9 cellular contexts compared by ENCODE assay signal in the genomic region with DNA sequence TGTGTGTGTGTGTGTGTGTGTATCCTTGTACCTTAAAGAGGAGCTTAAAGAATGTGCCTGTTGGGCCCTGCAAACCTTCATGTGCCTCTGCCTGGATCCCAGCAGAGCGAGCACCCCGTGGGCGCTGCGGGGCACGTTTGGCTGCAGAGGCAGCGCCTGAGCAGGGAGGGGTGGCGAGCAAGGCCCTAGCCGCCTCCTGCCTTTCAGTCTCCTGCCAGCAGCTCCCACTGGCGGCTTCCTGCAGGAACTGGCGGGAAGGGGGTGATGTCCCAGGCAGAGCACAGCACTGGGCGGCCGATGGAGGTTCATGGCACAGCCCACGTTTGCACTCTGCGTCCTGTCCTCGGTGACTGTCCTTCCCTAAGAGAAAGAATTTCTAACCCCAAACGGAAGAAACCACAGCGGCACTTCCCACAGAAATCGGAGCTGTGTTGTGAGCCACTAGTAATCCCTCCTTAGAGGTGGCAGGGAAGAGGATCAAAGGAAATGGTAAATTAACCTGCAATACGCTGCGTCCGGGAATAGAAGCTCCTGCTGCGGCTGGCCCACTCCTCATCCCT. TPM values are rescaled to one million over a fixed set of nuclear protein-coding genes. Genes with fewer than 3 reads are reported as not detected.
DNase-seq lines count a peak whose midpoint lies in the region; TF ChIP-seq lines count a peak whose summit lies in the region.
"Had no signal": no experiment of that assay in that cellular context is flagged by ENCODE, and none has a peak within 500 bp of the region (broad histone marks: within the 10 kb centered on the region; RNA-seq: fewer than 3 reads in every experiment).

No MANE protein-coding gene starts in this region.

- no peak overlapping the region for H3K27ac Mint-ChIP-seq in activated CD4-positive, alpha-beta T cell treated with anti-CD3 and anti-CD28 coated beads, Interleukin-2, amount 10 ng/mL, durations not matched to agents 24 days and 14 days

- no peak overlapping the region for H3K4me3 ChIP-seq in kidney epithelial cell (ENCODE audit: low read depth, low read length)
- no peak overlapping the region for H3K4me3 ChIP-seq in tibial nerve

- H3K36me3 ChIP-seq in kidney epithelial cell (ENCODE audit: control insufficient read depth, insufficient read depth, low read length) = no peaks in the 10 kb centered on the region
- H3K36me3 ChIP-seq in tibial nerve = peaks cover 0 to 10% (median 0%) of the 10 kb centered on the region in 3 donors

- H3K27me3 Mint-ChIP-seq in activated CD4-positive, alpha-beta T cell treated with anti-CD3 and anti-CD28 coated beads, Interleukin-2, amount 10 ng/mL, durations not matched to agents 24 days and 14 days = peaks cover 17% of the 10 kb centered on the region

- peaks cover 0 to 5% (median 0%) of the 10 kb centered on the region in 4 donors for H3K9me3 ChIP-seq in tibial nerve
- H3K9me3 ChIP-seq: Caco-2 had no signal

- no peak for TF ChIP-seq EP300 in tibial nerve (IDR thresholded peaks at IDR 0.05)

- peak; percentile 48 for DNase-seq in activated CD4-positive, alpha-beta T cell treated with anti-CD3 and anti-CD28 coated beads, Interleukin-2, amount 10 ng/mL, durations not matched to agents 24 days and 14 days
- no peak for DNase-seq in activated CD4-positive, alpha-beta T cell treated with anti-CD3 and anti-CD28 coated beads for 1 hour
- DNase-seq in T47D (ENCODE audit: low read depth in 1 of 2, low spot score in 1 of 2) (peak; percentile 87 to 92), kidney epithelial cell (ENCODE audit: low read depth) (no peak), tibial nerve (ENCODE audit: low spot score in 2 of 2) (no peak), DMS79 (lab: John Stamatoyannopoulos, UW) (no peak), GDM1 (lab: John Stamatoyannopoulos, UW) (no peak)
- no peak for DNase-seq in activated CD4-positive, alpha-beta T cell treated with anti-CD3 and anti-CD28 coated beads for 48 hours

- H3K4me1 ChIP-seq in tibial nerve = peaks cover 0 to 32% (median 14%) of the 10 kb centered on the region in 4 donors
- H3K4me1 ChIP-seq: Caco-2 had no signal

- intact Hi-C loops in activated CD4-positive, alpha-beta T cell treated with anti-CD3 and anti-CD28 coated beads, Interleukin-2, amount 10 ng/mL, durations not matched to agents 24 days and 14 days (cut with micrococcal nuclease) = no loop called here

- in situ Hi-C loops in T47D (cut with HindIII; ENCODE audit: low pct_unique_long_range_greater_than_20kb, low sequenced_read_pairs) = no loop called here

- H3K27me3 ChIP-seq in kidney epithelial cell (ENCODE audit: control insufficient read depth, insufficient read depth, low read length) (no peaks in the 10 kb centered on the region), tibial nerve (no peaks in the 10 kb centered on the region)

- no peak for TF ChIP-seq POLR2A in tibial nerve (IDR thresholded peaks at IDR 0.05)

- peaks cover 15% of the 10 kb centered on the region for H3K9me3 Mint-ChIP-seq in activated CD4-positive, alpha-beta T cell treated with anti-CD3 and anti-CD28 coated beads, Interleukin-2, amount 10 ng/mL, durations not matched to agents 24 days and 14 days

- 12 to 22% methylated on average over 16 to 22 of the region's 22 CpGs for WGBS in tibial nerve, 2 donors

- H3K4me1 Mint-ChIP-seq in activated CD4-positive, alpha-beta T cell treated with anti-CD3 and anti-CD28 coated beads, Interleukin-2, amount 10 ng/mL, durations not matched to agents 24 days and 14 days = peaks cover 8% of the 10 kb centered on the region

- peaks cover 12% of the 10 kb centered on the region for H3K36me3 Mint-ChIP-seq in activated CD4-positive, alpha-beta T cell treated with anti-CD3 and anti-CD28 coated beads, Interleukin-2, amount 10 ng/mL, durations not matched to agents 24 days and 14 days (ENCODE audit: low read depth)

- no peak overlapping the region for H3K4me3 Mint-ChIP-seq in activated CD4-positive, alpha-beta T cell treated with anti-CD3 and anti-CD28 coated beads, Interleukin-2, amount 10 ng/mL, durations not matched to agents 24 days and 14 days

- TF ChIP-seq CTCF in kidney epithelial cell (IDR thresholded peaks at IDR 0.05; ENCODE audit: insufficient read depth, low read length, poor library complexity, severe bottlenecking) (peak; percentile 86), tibial nerve (IDR thresholded peaks at IDR 0.05) (peak; percentile 25 to 66 (median 54))

- H3K27ac ChIP-seq in tibial nerve = peak overlapping the region in 1 of 4 donors; percentile 37

RNA-seq across cellular contexts. Expression of a gene that starts 19.8 kb away (rescaled TPM):
- total RNA-seq in activated CD4-positive, alpha-beta T cell treated with anti-CD3 and anti-CD28 coated beads, Interleukin-2, amount 10 ng/mL, durations not matched to agents 24 days and 14 days = 4.9 and 5.5 TPM in 2 replicates
- total RNA-seq in kidney epithelial cell (8.4 and 13.8 TPM in 2 replicates), tibial nerve (10 to 100 TPM in 1 of 4 donors, 1 to 10 TPM in 3; 5.9 to 12.3 (median 6.7) TPM)

RNA-seq across cellular contexts. Expression of a gene that starts 25.2 kb away (rescaled TPM):
- total RNA-seq in activated CD4-positive, alpha-beta T cell treated with anti-CD3 and anti-CD28 coated beads, Interleukin-2, amount 10 ng/mL, durations not matched to agents 24 days and 14 days = 133 and 143 TPM in 2 replicates
- total RNA-seq in kidney epithelial cell = 144 and 159 TPM in 2 replicates
- total RNA-seq in tibial nerve = 100 to 1,000 TPM; 130 to 199 (median 144) TPM

RNA-seq across cellular contexts. Expression of a gene that starts 44.3 kb away (rescaled TPM):
- 8.3 and 9.0 TPM in 2 replicates for total RNA-seq in activated CD4-positive, alpha-beta T cell treated with anti-CD3 and anti-CD28 coated beads, Interleukin-2, amount 10 ng/mL, durations not matched to agents 24 days and 14 days
- total RNA-seq in kidney epithelial cell (51.9 and 60.9 TPM in 2 replicates), tibial nerve (10 to 100 TPM; 10.1 to 36.3 (median 13.0) TPM)

Comparison
In these comparisons a context has a peak if more than half of its experiments do, and no peak if none do; other contexts are left out.
1. DNase-seq: peak in activated CD4-positive, alpha-beta T cell treated with anti-CD3 and anti-CD28 coated beads, Interleukin-2, amount 10 ng/mL, durations not matched to agents 24 days and 14 days (single experiment) and T47D (2 of 2); none in activated CD4-positive, alpha-beta T cell treated with anti-CD3 and anti-CD28 coated beads for 1 hour (single experiment), kidney epithelial cell (single experiment), tibial nerve (0 of 2), DMS79 (single experiment), GDM1 (single experiment) and activated CD4-positive, alpha-beta T cell treated with anti-CD3 and anti-CD28 coated beads for 48 hours (single experiment).